2 cellular contexts compared by ENCODE assay signal in genomic region chr16:70370145-70370544, GRCh38.
TF ChIP-seq lines count a peak whose summit lies in the region.

No MANE protein-coding gene starts in this region.

TF ChIP-seq in IMR-90, 13 proteins besides CTCF, POLR2A, EP300 and RAD21:
- peak; percentile 74 for TF ChIP-seq SMC3 (IDR thresholded peaks at IDR 0.05; ENCODE audit: low read depth, low read length)

TF ChIP-seq in neural cell, 6 proteins besides CTCF, POLR2A, EP300 and RAD21:
- TF ChIP-seq SMC3 (conservative IDR thresholded peaks at IDR 0.05; ENCODE audit: poor library complexity): peak; percentile 77
